Comparison of ENCODE assay signal across 12 cellular contexts in the genomic region with DNA sequence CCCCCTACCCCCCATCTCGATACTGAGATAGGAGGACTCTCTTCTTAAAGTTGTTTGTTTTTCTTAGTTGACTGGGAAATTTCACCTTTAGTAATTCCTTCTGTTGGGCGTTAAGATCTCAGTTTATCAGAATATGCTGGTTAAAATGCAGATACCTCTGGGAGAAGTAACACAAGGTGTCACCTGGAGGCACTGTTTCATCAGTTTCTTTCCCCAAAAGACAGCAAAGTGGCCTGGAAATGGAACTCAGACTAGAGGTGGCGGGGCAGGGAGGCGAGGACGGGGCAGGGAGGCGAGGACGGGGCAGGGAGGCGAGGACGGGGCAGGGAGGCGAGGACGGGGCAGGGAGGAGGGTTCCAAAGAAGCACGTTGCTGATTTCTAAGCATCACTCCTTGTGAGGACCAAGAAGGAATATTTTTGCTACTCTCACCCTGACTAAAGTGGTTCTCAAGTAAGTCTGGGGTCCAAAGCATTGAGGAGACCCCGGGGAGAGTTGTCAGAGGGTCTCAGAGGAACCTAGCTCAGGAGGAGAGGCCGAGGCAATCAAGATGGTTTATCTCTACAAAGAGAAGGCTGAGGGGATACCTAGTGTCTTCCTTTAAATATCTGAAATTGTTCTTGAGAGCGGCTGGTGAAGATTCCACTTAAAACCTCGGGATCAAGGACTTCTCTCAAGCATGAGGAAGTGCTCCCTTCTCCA.
"Had no signal": no experiment of that assay in that cellular context is flagged by ENCODE, and none has a peak within 500 bp of the region (broad histone marks: within the 10 kb centered on the region; RNA-seq: fewer than 3 reads in every experiment).

No MANE protein-coding gene starts in this region.

- H3K9me3 ChIP-seq: heart left ventricle had no signal

- H3K36me3 ChIP-seq: heart left ventricle had no signal

- H3K27me3 Mint-ChIP-seq: activated B cell treated with CpG ODN at 0.5 μM for 24 hours had no signal

- DNase-seq: activated B cell treated with CpG ODN at 0.5 μM for 24 hours; activated CD4-positive, alpha-beta T cell treated with anti-CD3 and anti-CD28 coated beads, Interleukin-2, amount 10 ng/mL, durations not matched to agents 24 days and 14 days; activated T-cell treated with anti-CD3 and anti-CD28 coated beads, Interleukin-2, amount 50 U/mL, for 72 hours; effector CD4-positive, alpha-beta T cell; stimulated activated CD4-positive, alpha-beta T cell treated with anti-CD3 and anti-CD28 coated beads, Interleukin-4, amount 100 ng/mL, for 4 hours; stimulated activated naive CD8-positive, alpha-beta T cell treated with anti-CD3 and anti-CD28 coated beads, Interleukin-15, amount 100 ng/mL, for 72 hours; T-helper 17 cell had no signal

- H3K9me3 Mint-ChIP-seq: activated B cell treated with CpG ODN at 0.5 μM for 24 hours; activated CD4-positive, alpha-beta T cell treated with anti-CD3 and anti-CD28 coated beads, Interleukin-2, amount 10 ng/mL, durations not matched to agents 24 days and 14 days; activated T-cell treated with anti-CD3 and anti-CD28 coated beads, Interleukin-2, amount 50 U/mL, for 72 hours; natural killer cell treated with Interleukin-12 subunit alpha and Interleukin-12 subunit beta and Interleukin-15 and Interleukin-18, amount 100 ng/mL, for 72 hours; stimulated activated naive CD8-positive, alpha-beta T cell treated with anti-CD3 and anti-CD28 coated beads, Interleukin-15, amount 100 ng/mL, for 72 hours had no signal

- H3K4me3 Mint-ChIP-seq: activated B cell treated with CpG ODN at 0.5 μM for 24 hours; activated CD4-positive, alpha-beta T cell treated with anti-CD3 and anti-CD28 coated beads, Interleukin-2, amount 10 ng/mL, durations not matched to agents 24 days and 14 days; activated T-cell treated with anti-CD3 and anti-CD28 coated beads, Interleukin-2, amount 50 U/mL, for 72 hours; natural killer cell treated with Interleukin-12 subunit alpha and Interleukin-12 subunit beta and Interleukin-15 and Interleukin-18, amount 100 ng/mL, for 72 hours; stimulated activated naive CD8-positive, alpha-beta T cell treated with anti-CD3 and anti-CD28 coated beads, Interleukin-15, amount 100 ng/mL, for 72 hours; T-helper 17 cell had no signal

- ATAC-seq: activated T-cell treated with anti-CD3 and anti-CD28 coated beads, Interleukin-2, amount 50 U/mL, for 72 hours; heart left ventricle; T-helper 17 cell had no signal

- H3K4me1 Mint-ChIP-seq: activated CD4-positive, alpha-beta T cell treated with anti-CD3 and anti-CD28 coated beads, Interleukin-2, amount 10 ng/mL, durations not matched to agents 24 days and 14 days; stimulated activated naive CD8-positive, alpha-beta T cell treated with anti-CD3 and anti-CD28 coated beads, Interleukin-15, amount 100 ng/mL, for 72 hours; T-helper 17 cell had no signal

- H3K36me3 Mint-ChIP-seq: natural killer cell treated with Interleukin-12 subunit alpha and Interleukin-12 subunit beta and Interleukin-15 and Interleukin-18, amount 100 ng/mL, for 72 hours had no signal

- H3K27ac Mint-ChIP-seq: activated B cell treated with CpG ODN at 0.5 μM for 24 hours; activated CD4-positive, alpha-beta T cell treated with anti-CD3 and anti-CD28 coated beads, Interleukin-2, amount 10 ng/mL, durations not matched to agents 24 days and 14 days; activated T-cell treated with anti-CD3 and anti-CD28 coated beads, Interleukin-2, amount 50 U/mL, for 72 hours; natural killer cell treated with Interleukin-12 subunit alpha and Interleukin-12 subunit beta and Interleukin-15 and Interleukin-18, amount 100 ng/mL, for 72 hours; T-helper 17 cell had no signal

- H3K27ac ChIP-seq: heart left ventricle had no signal

- H3K4me3 ChIP-seq: heart left ventricle had no signal

- H3K4me1 ChIP-seq: heart left ventricle had no signal

- FAIRE-seq: bronchial epithelial cell, colon, frontal cortex had no signal
